In genomic region chr1:243499711-243500110, GRCh38 we compare ENCODE assay signal across 27 cellular contexts.
"Had no signal": no experiment of that assay in that cellular context is flagged by ENCODE, and none has a peak within 500 bp of the region (broad histone marks: within the 10 kb centered on the region; RNA-seq: fewer than 3 reads in every experiment).

No MANE protein-coding gene starts in this region.

- H3K27me3 Mint-ChIP-seq: activated CD4-positive, alpha-beta memory T cell treated with anti-CD3 and anti-CD28 coated beads for 36 hours; activated CD4-positive, alpha-beta T cell treated with anti-CD3 and anti-CD28 coated beads, Interleukin-2, amount 10 ng/mL, durations not matched to agents 24 days and 14 days; activated naive CD4-positive, alpha-beta T cell treated with anti-CD3 and anti-CD28 coated beads, Interleukin-2, amount 10 ng/mL, durations not matched to agents 7 days and 5 days; activated naive CD8-positive, alpha-beta T cell treated with anti-CD3 and anti-CD28 coated beads, Interleukin-2, amount 10 ng/mL, durations not matched to agents 7 days and 5 days had no signal

- DNase-seq: activated CD4-positive, alpha-beta memory T cell treated with anti-CD3 and anti-CD28 coated beads for 36 hours; activated CD4-positive, alpha-beta T cell treated with anti-CD3 and anti-CD28 coated beads, Interleukin-2, amount 10 ng/mL, durations not matched to agents 24 days and 14 days; activated CD4-positive, CD25-positive, alpha-beta regulatory T cell treated with anti-CD3 and anti-CD28 coated beads, Interleukin-2, amount 50 U/mL, for 72 hours; activated CD8-positive, alpha-beta memory T cell treated with anti-CD3 and anti-CD28 coated beads, Interleukin-2, amount 50 U/mL, for 4 hours; activated gamma-delta T cell treated with Interleukin-2 at 50 U/mL for 16 hours; activated naive CD4-positive, alpha-beta T cell treated with anti-CD3 and anti-CD28 coated beads, Interleukin-2, amount 10 ng/mL, durations not matched to agents 7 days and 5 days; activated naive CD8-positive, alpha-beta T cell treated with anti-CD3 and anti-CD28 coated beads, Interleukin-2, amount 10 ng/mL, durations not matched to agents 7 days and 5 days; aorta; caudate nucleus; Kasumi-1; KBM-7; NCI-H1105 treated with DMSO at 0.1 percent for 48 hours; NCI-H1436 treated with DMSO at 0.1 percent for 48 hours; NCI-H187; NCI-H2081; NCI-H446; NCI-H524; Peyer's patch; Right ventricle myocardium superior; SW 1271; T-helper 9 cell had no signal

- H3K9me3 ChIP-seq: breast epithelium, Peyer's patch, SJSA1 had no signal

- H3K27me3 ChIP-seq: breast epithelium, Peyer's patch, SJSA1 had no signal

- ATAC-seq: SK-N-SH treated with all-trans-retinoic acid at 6 μM for 48 hours had no signal

- H3K36me3 ChIP-seq: breast epithelium, Peyer's patch had no signal

- H3K4me1 Mint-ChIP-seq: activated naive CD4-positive, alpha-beta T cell treated with anti-CD3 and anti-CD28 coated beads, Interleukin-2, amount 10 ng/mL, durations not matched to agents 7 days and 5 days had no signal

- H3K4me3 Mint-ChIP-seq: activated CD4-positive, alpha-beta memory T cell treated with anti-CD3 and anti-CD28 coated beads for 36 hours; activated CD4-positive, alpha-beta T cell treated with anti-CD3 and anti-CD28 coated beads, Interleukin-2, amount 10 ng/mL, durations not matched to agents 24 days and 14 days; activated naive CD4-positive, alpha-beta T cell treated with anti-CD3 and anti-CD28 coated beads, Interleukin-2, amount 10 ng/mL, durations not matched to agents 7 days and 5 days; activated naive CD8-positive, alpha-beta T cell treated with anti-CD3 and anti-CD28 coated beads, Interleukin-2, amount 10 ng/mL, durations not matched to agents 7 days and 5 days; WTC11 had no signal

- H3K27ac ChIP-seq: breast epithelium, Peyer's patch, RWPE1, SJSA1 had no signal

- H3K4me3 ChIP-seq: breast epithelium, Peyer's patch, SJSA1 had no signal

- H3K9me3 Mint-ChIP-seq: activated CD4-positive, alpha-beta memory T cell treated with anti-CD3 and anti-CD28 coated beads for 36 hours; activated CD4-positive, alpha-beta T cell treated with anti-CD3 and anti-CD28 coated beads, Interleukin-2, amount 10 ng/mL, durations not matched to agents 24 days and 14 days; activated naive CD4-positive, alpha-beta T cell treated with anti-CD3 and anti-CD28 coated beads, Interleukin-2, amount 10 ng/mL, durations not matched to agents 7 days and 5 days; activated naive CD8-positive, alpha-beta T cell treated with anti-CD3 and anti-CD28 coated beads, Interleukin-2, amount 10 ng/mL, durations not matched to agents 7 days and 5 days; activated T-helper 2 cell treated with anti-CD3 and anti-CD28 coated beads, Interferon-gamma antibody, Interleukin-2, Interleukin-4, amounts not matched to agents 10 μg/mL and 5 μg/mL and 100 μg/mL, durations not matched to agents 14 hours and 24 hours and 36 hours; WTC11 had no signal

- H3K4me1 ChIP-seq: breast epithelium, SJSA1 had no signal

- H3K27ac Mint-ChIP-seq: activated CD4-positive, alpha-beta memory T cell treated with anti-CD3 and anti-CD28 coated beads for 36 hours; activated CD4-positive, alpha-beta T cell treated with anti-CD3 and anti-CD28 coated beads, Interleukin-2, amount 10 ng/mL, durations not matched to agents 24 days and 14 days; activated naive CD4-positive, alpha-beta T cell treated with anti-CD3 and anti-CD28 coated beads, Interleukin-2, amount 10 ng/mL, durations not matched to agents 7 days and 5 days; activated naive CD8-positive, alpha-beta T cell treated with anti-CD3 and anti-CD28 coated beads, Interleukin-2, amount 10 ng/mL, durations not matched to agents 7 days and 5 days; activated T-helper 2 cell treated with anti-CD3 and anti-CD28 coated beads, Interferon-gamma antibody, Interleukin-2, Interleukin-4, amounts not matched to agents 10 μg/mL and 5 μg/mL and 100 μg/mL, durations not matched to agents 14 hours and 24 hours and 36 hours had no signal
